Comparison of ENCODE assay signal across 27 cellular contexts in the genomic region with DNA sequence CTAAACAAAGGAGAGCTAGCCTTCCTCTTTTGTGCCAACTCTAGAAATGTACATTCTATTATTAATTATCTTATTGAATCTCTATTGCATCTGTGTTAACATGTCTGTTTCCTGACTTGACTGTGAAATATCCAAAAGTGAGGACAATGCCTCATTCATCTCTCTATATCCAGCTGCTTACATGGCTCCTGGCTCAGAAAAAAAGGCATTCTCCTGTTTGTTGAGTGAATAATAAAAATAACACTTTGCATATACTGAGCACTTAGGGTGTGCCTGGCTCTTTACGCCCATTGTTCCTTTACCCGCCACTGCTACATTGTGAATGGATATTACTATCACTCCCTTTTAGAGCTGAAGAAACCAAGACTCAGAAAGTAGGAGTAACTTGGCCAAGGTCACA. TPM values are rescaled to one million over a fixed set of nuclear protein-coding genes. Genes with fewer than 3 reads are reported as not detected.
DNase-seq lines count a peak whose midpoint lies in the region; ATAC-seq, FAIRE-seq and TF ChIP-seq lines count a peak whose summit lies in the region.
"Had no signal": no experiment of that assay in that cellular context is flagged by ENCODE, and none has a peak within 500 bp of the region (broad histone marks: within the 10 kb centered on the region; RNA-seq: fewer than 3 reads in every experiment).

No MANE protein-coding gene starts in this region.

- H4K20me1 ChIP-seq in mammary epithelial cell (ENCODE audit: insufficient read depth, low read length) (no peaks in the 10 kb centered on the region), K562 (replicated peaks; ENCODE audit: control insufficient read depth, insufficient read depth, low read length) (no peaks in the 10 kb centered on the region), osteoblast (ENCODE audit: insufficient read depth, low read length) (no peaks in the 10 kb centered on the region)
- H4K20me1 ChIP-seq: BLaER1 treated with 17β-estradiol and CSF1 and Interleukin-3, amounts not matched to agents 10 nM and 100 nM had no signal

- FAIRE-seq in K562 (lab: Jason Lieb, UNC) = no peak
- FAIRE-seq: A204.1, GM12891, GM18507 had no signal

- H3K36me3 ChIP-seq in mammary epithelial cell (ENCODE audit: insufficient read depth, low read length) (no peaks in the 10 kb centered on the region), breast epithelium (no peaks in the 10 kb centered on the region), K562 (ENCODE audit: control insufficient read depth, insufficient read depth, low read length) (no peaks in the 10 kb centered on the region), osteoblast (ENCODE audit: insufficient read depth, low read length) (no peaks in the 10 kb centered on the region)
- no peaks in the 10 kb centered on the region for H3K36me3 ChIP-seq in effector memory CD4-positive, alpha-beta T cell (ENCODE audit: control insufficient read depth, insufficient read depth, low read length)
- H3K36me3 ChIP-seq: BE2C; BLaER1 treated with 17β-estradiol and CSF1 and Interleukin-3, amounts not matched to agents 10 nM and 100 nM had no signal

- H3K27ac ChIP-seq in mammary epithelial cell (ENCODE audit: insufficient read depth, low read depth, low read length) (no peak overlapping the region), breast epithelium (no peak overlapping the region), K562 (ENCODE audit: extremely low read depth, low read depth, low read length) (no peak overlapping the region), osteoblast (ENCODE audit: low read depth, low read length) (no peak overlapping the region)
- H3K27ac ChIP-seq in effector memory CD4-positive, alpha-beta T cell (ENCODE audit: insufficient read depth, low read length, poor library complexity, severe bottlenecking) = no peak overlapping the region
- H3K27ac ChIP-seq: 22Rv1; BLaER1 treated with 17β-estradiol and CSF1 and Interleukin-3, amounts not matched to agents 10 nM and 100 nM had no signal

- H3K79me2 ChIP-seq in mammary epithelial cell (ENCODE audit: insufficient read depth, low read length) (no peaks in the 10 kb centered on the region), K562 (ENCODE audit: control insufficient read depth, insufficient read depth, low read length) (no peaks in the 10 kb centered on the region), osteoblast (ENCODE audit: insufficient read depth, low read length) (no peaks in the 10 kb centered on the region)

- ATAC-seq in K562 = no peak
- no peak for ATAC-seq in HG02884 (IDR thresholded peaks at IDR 0.05; ENCODE audit: unreplicated experiment)
- ATAC-seq: GM23338, HCT116 had no signal

- in situ Hi-C loops in mammary epithelial cell (cut with MboI; ENCODE audit: low sequenced_read_pairs in 2 of 2) = no loop called here
- in situ Hi-C loops in K562 (cut with MboI) = no loop called here

- H2AFZ ChIP-seq in mammary epithelial cell (ENCODE audit: low read depth, low read length) (no peak overlapping the region), K562 (ENCODE audit: low read depth, low read length) (no peak overlapping the region), osteoblast (ENCODE audit: low read length) (no peak overlapping the region)
- H2AFZ ChIP-seq: GM23338 had no signal

- CTCF ChIA-PET in mammary epithelial cell (lab: Charles Lee; ENCODE audit: low non-redundant PET) = no interaction called here
- CTCF ChIA-PET in K562 (lab: Yijun Ruan, JAX; ENCODE audit: low intra/inter-chr PET ratio) = no interaction called here

- no peak for TF ChIP-seq EP300 in K562 (IDR thresholded peaks at IDR 0.05; ENCODE audit: low read length)

- POLR2A ChIA-PET in K562 (lab: Yijun Ruan, JAX) = interaction anchor here (0.6 kb wide), 1 partner anchor 258 kb away, joined by 4 read pairs; no protein-coding TSS in a partner anchor

- H3K4me2 ChIP-seq in mammary epithelial cell (ENCODE audit: insufficient read depth, low read depth, low read length) (no peak overlapping the region), K562 (ENCODE audit: insufficient read depth, low read length) (no peak overlapping the region), osteoblast (ENCODE audit: insufficient read depth, low read length) (no peak overlapping the region)
- H3K4me2 ChIP-seq: BLaER1 treated with 17β-estradiol and CSF1 and Interleukin-3, amounts not matched to agents 10 nM and 100 nM; GM23338 had no signal

- H3K9me1 ChIP-seq in K562 (ENCODE audit: control insufficient read depth, insufficient read depth, low read length) = no peaks in the 10 kb centered on the region

- TF ChIP-seq POLR2A in breast epithelium (IDR thresholded peaks at IDR 0.05) (no peak), K562 (conservative IDR thresholded peaks at IDR 0.05) (no peak)

- TF ChIP-seq CTCF in mammary epithelial cell (conservative IDR thresholded peaks at IDR 0.05 in 1 of 2, IDR thresholded peaks at IDR 0.05 in 1 of 2; ENCODE audit: extremely low read depth in 1 of 2, insufficient read depth in 1 of 2, low read depth in 1 of 2, low read length in 2 of 2) = no peak
- TF ChIP-seq CTCF in breast epithelium (IDR thresholded peaks at IDR 0.05) = no peak
- TF ChIP-seq CTCF in K562 (IDR thresholded peaks at IDR 0.05 in 2 of 3, conservative IDR thresholded peaks at IDR 0.05 in 1 of 3; ENCODE audit: insufficient read depth in 2 of 3, low read depth in 1 of 3, low read length in 3 of 3) = no peak
- TF ChIP-seq CTCF in osteoblast (IDR thresholded peaks at IDR 0.05; ENCODE audit: extremely low read depth, low read depth, low read length) = no peak

- H3K4me1 ChIP-seq in mammary epithelial cell (ENCODE audit: insufficient read depth, low read length) (no peaks in the 10 kb centered on the region), breast epithelium (no peaks in the 10 kb centered on the region), K562 (replicated peaks in 1 of 2; ENCODE audit: control insufficient read depth in 2 of 2, insufficient read depth in 2 of 2, low read length in 2 of 2) (peaks cover 0 to 8% of the 10 kb centered on the region in 2 experiments; a peak in 3 of 5 replicates), osteoblast (ENCODE audit: insufficient read depth, low read length) (no peaks in the 10 kb centered on the region)
- no peaks in the 10 kb centered on the region for H3K4me1 ChIP-seq in effector memory CD4-positive, alpha-beta T cell (ENCODE audit: control insufficient read depth, insufficient read depth, low read length, poor library complexity, severe bottlenecking)
- H3K4me1 ChIP-seq: BE2C; BLaER1 treated with 17β-estradiol and CSF1 and Interleukin-3, amounts not matched to agents 10 nM and 100 nM had no signal

- dilution Hi-C loops in mammary epithelial cell (cut with HindIII; ENCODE audit: low sequenced_read_pairs) = no loop called here

- DNase-seq in mammary epithelial cell (peak; percentile 32), breast epithelium (ENCODE audit: low spot score in 2 of 2) (no peak), K562 (ENCODE audit: extremely low read depth in 1 of 4, low spot score in 3 of 4) (no peak), osteoblast (ENCODE audit: insufficient read length, low spot score, missing footprints) (peak; percentile 68)
- no peak for DNase-seq in effector memory CD4-positive, alpha-beta T cell
- DNase-seq: AML-193; BE2C; Calu3; CD4-positive, alpha-beta T cell; CD8-positive, alpha-beta memory T cell; COR-L47; DMS53; DMS79 treated with DMSO at 0.1 percent for 48 hours; GF-D8; H9 had no signal

- no peak overlapping the region for H3K4me3 ChIP-seq in mammary epithelial cell (replicated peaks in 1 of 3; ENCODE audit: insufficient read depth in 1 of 3, low read depth in 2 of 3, low read length in 3 of 3)
- H3K4me3 ChIP-seq in breast epithelium = no peak overlapping the region
- H3K4me3 ChIP-seq in K562 = no peak overlapping the region
- no peak overlapping the region for H3K4me3 ChIP-seq in osteoblast (ENCODE audit: insufficient read depth, low read length)
- H3K4me3 ChIP-seq in effector memory CD4-positive, alpha-beta T cell (ENCODE audit: insufficient read depth, low read depth, low read length, poor library complexity, severe bottlenecking) = no peak overlapping the region
- H3K4me3 ChIP-seq: BLaER1 treated with 17β-estradiol and CSF1 and Interleukin-3, amounts not matched to agents 10 nM and 100 nM; GM23338 had no signal

- H3K9me3 ChIP-seq in mammary epithelial cell (replicated peaks; ENCODE audit: insufficient read depth, low read length) = no peaks in the 10 kb centered on the region
- H3K9me3 ChIP-seq in breast epithelium = no peaks in the 10 kb centered on the region
- H3K9me3 ChIP-seq in K562 (replicated peaks; ENCODE audit: control insufficient read depth, insufficient read depth, low read depth, low read length) = no peaks in the 10 kb centered on the region
- H3K9me3 ChIP-seq in osteoblast (ENCODE audit: low read depth, low read length) = no peaks in the 10 kb centered on the region
- H3K9me3 ChIP-seq in effector memory CD4-positive, alpha-beta T cell (ENCODE audit: control insufficient read depth, low read length) = no peaks in the 10 kb centered on the region
- H3K9me3 ChIP-seq: BE2C; BLaER1 treated with 17β-estradiol and CSF1 and Interleukin-3, amounts not matched to agents 10 nM and 100 nM had no signal

- H3K9ac ChIP-seq in mammary epithelial cell (ENCODE audit: insufficient read depth, low read length) = no peak overlapping the region
- no peak overlapping the region for H3K9ac ChIP-seq in K562 (ENCODE audit: insufficient read depth in 1 of 2, low read depth in 2 of 2, low read length in 2 of 2)
- H3K9ac ChIP-seq: BLaER1 treated with 17β-estradiol and CSF1 and Interleukin-3, amounts not matched to agents 10 nM and 100 nM had no signal

- intact Hi-C loops in mammary epithelial cell (cut with micrococcal nuclease) (no loop called here), breast epithelium (cut with DNase I; ENCODE audit: low total_unique reads) (no loop called here), K562 (cut with micrococcal nuclease) (no loop called here)

- BruUV-seq in mammary epithelial cell (replicated peaks; lab: Mats Ljungman, UMichigan) = no TSS peak
- BruUV-seq in K562 (replicated peaks; lab: Mats Ljungman, UMichigan) = no TSS peak

- 67% methylated on average over 2 of the region's 2 CpGs for WGBS in mammary epithelial cell (ENCODE audit: low coverage, missing lambda C conversion rate)
- 42% methylated on average over 2 of the region's 2 CpGs for WGBS in K562 (ENCODE audit: insufficient coverage, low coverage, missing lambda C conversion rate)

- TF ChIP-seq RAD21 in K562 (CRISPR knock-in tag; conservative IDR thresholded peaks at IDR 0.05 in 1 of 2, IDR thresholded peaks at IDR 0.05 in 1 of 2) = no peak

- H3K27me3 ChIP-seq in mammary epithelial cell (ENCODE audit: insufficient read depth, low read length) (peaks cover 3% of the 10 kb centered on the region), breast epithelium (peaks cover 0 to 20% of the 10 kb centered on the region in 2 donors), K562 (ENCODE audit: control insufficient read depth in 2 of 2, insufficient read depth in 2 of 2, low read length in 2 of 2) (peaks cover 0 to 7% of the 10 kb centered on the region in 2 experiments; a peak in 3 of 5 replicates), osteoblast (ENCODE audit: insufficient read depth, low read length) (peaks cover 30% of the 10 kb centered on the region)
- H3K27me3 ChIP-seq in effector memory CD4-positive, alpha-beta T cell (replicated peaks; ENCODE audit: control insufficient read depth, insufficient read depth, low read length, poor library complexity, severe bottlenecking) = no peaks in the 10 kb centered on the region
- H3K27me3 ChIP-seq: BE2C; BLaER1 treated with 17β-estradiol and CSF1 and Interleukin-3, amounts not matched to agents 10 nM and 100 nM had no signal

RNA-seq across cellular contexts. Expression of a gene that starts 19.9 kb away (rescaled TPM):
- total RNA-seq in mammary epithelial cell = 10 to 100 TPM in 1 of 2 donors, 1 to 10 TPM in 1; 4.5 to 18.8 TPM
- 0.01 TPM for polyA plus RNA-seq in mammary epithelial cell
- not detected for polyA minus RNA-seq in mammary epithelial cell
- 1 to 10 TPM; 1.8 to 4.3 (median 3.5) TPM for total RNA-seq in breast epithelium
- total RNA-seq in K562 (2011; cell fraction: chromatin; rRNA removed; ENCODE audit: low replicate concordance) = 0.81 and 1.7 TPM in 2 replicates
- total RNA-seq in K562 (2011; cell fraction: nucleolus; rRNA removed) = 2.2 and 2.4 TPM in 2 replicates
- 1.5 and 2.8 TPM in 2 replicates for total RNA-seq in K562 (2011; cell fraction: nucleoplasm; rRNA removed)
- total RNA-seq in K562 (2014; rRNA removed) = 0.45 and 0.53 TPM in 2 replicates
- not detected in 2 replicates for total RNA-seq in K562 (2014; rRNA removed; fragmentation: Illumina TruSeq; extraction: Trizol)
- 0.11 TPM in 1 of 2 replicates, not detected in the other for total RNA-seq in K562 (2015; rRNA removed; fragmentation: Illumina TruSeq; extraction: Trizol)
- total RNA-seq in K562 (2021) = 0.47 and 0.69 TPM in 2 replicates
- 0.15 and 0.18 TPM in 2 replicates for polyA plus RNA-seq in K562 (2011; rRNA removed)
- 0.09 and 1.3 TPM in 2 replicates for polyA plus RNA-seq in K562 (2011; cell fraction: cytosol; rRNA removed)
- 0.70 and 0.88 TPM in 2 replicates for polyA plus RNA-seq in K562 (2011; cell fraction: nucleus; rRNA removed)
- 0.33 and 0.36 TPM in 2 replicates for polyA plus RNA-seq in K562 (2012)
- polyA plus RNA-seq in K562 (2014; fragmentation: Illumina TruSeq; extraction: Trizol) = 0.07 and 0.08 TPM in 2 replicates
- not detected for polyA plus RNA-seq in K562 (2014; fragmentation: Nextera tagmentation; extraction: Ambion mirVana)
- polyA plus RNA-seq in K562 (2014; rRNA removed) = 0.12 TPM in 1 of 2 replicates, not detected in the other
- polyA minus RNA-seq in K562 (2011; rRNA and poly(A)+ RNA removed) = 0.09 and 0.53 TPM in 2 replicates
- polyA minus RNA-seq in K562 (2011; cell fraction: cytosol; rRNA and poly(A)+ RNA removed) = 3.1 TPM in 1 of 2 replicates, not detected in the other
- 1.3 and 1.7 TPM in 2 replicates for polyA minus RNA-seq in K562 (2011; cell fraction: nucleus; rRNA and poly(A)+ RNA removed)
- total RNA-seq in osteoblast = 62.5 and 90.1 TPM in 2 replicates
- total RNA-seq: Calu3 had no signal
- polyA plus RNA-seq: AG04450; CD14-positive monocyte; CD8-positive, alpha-beta memory T cell had no signal

RNA-seq across cellular contexts. Expression of a gene that starts 40.9 kb away (rescaled TPM):
- total RNA-seq in mammary epithelial cell (1 to 10 TPM in 1 of 2 donors, under 1 TPM in 1; 0.26 to 4.8 TPM), breast epithelium (10 to 100 TPM in 2 of 3 donors, 1 to 10 TPM in 1; 10.0 to 12.5 (median 11.5) TPM), K562 (2014; rRNA removed) (10.8 and 12.3 TPM in 2 replicates), K562 (2014; rRNA removed; fragmentation: Illumina TruSeq; extraction: Trizol) (4.2 and 5.3 TPM in 2 replicates), K562 (2015; rRNA removed; fragmentation: Illumina TruSeq; extraction: Trizol) (4.1 and 5.0 TPM in 2 replicates), K562 (2021) (14.6 and 15.8 TPM in 2 replicates), osteoblast (0.29 TPM in 1 of 2 replicates, not detected in the other)
- polyA plus RNA-seq in mammary epithelial cell (not detected), K562 (2011; rRNA removed) (15.7 and 16.6 TPM in 2 replicates), K562 (2014; fragmentation: Illumina TruSeq; extraction: Trizol) (5.5 and 6.3 TPM in 2 replicates), K562 (2014; fragmentation: Nextera tagmentation; extraction: Ambion mirVana) (1 to 10 TPM in 1 of 2 experiments, under 1 TPM in 1; 0.87 to 1.1 TPM), K562 (2014; rRNA removed) (15.8 and 22.7 TPM in 2 replicates)
- not detected for polyA minus RNA-seq in mammary epithelial cell
- total RNA-seq in K562 (2011; cell fraction: chromatin; rRNA removed; ENCODE audit: low replicate concordance) = 26.8 and 84.8 TPM in 2 replicates
- 33.2 and 45.9 TPM in 2 replicates for total RNA-seq in K562 (2011; cell fraction: nucleolus; rRNA removed)
- total RNA-seq in K562 (2011; cell fraction: nucleoplasm; rRNA removed) = 30.1 and 31.5 TPM in 2 replicates
- 13.8 and 38.4 TPM in 2 replicates for polyA plus RNA-seq in K562 (2011; cell fraction: cytosol; rRNA removed)
- polyA plus RNA-seq in K562 (2011; cell fraction: nucleus; rRNA removed) = 53.6 and 109 TPM in 2 replicates
- 19.5 and 23.1 TPM in 2 replicates for polyA plus RNA-seq in K562 (2012)
- 3.7 and 10.1 TPM in 2 replicates for polyA minus RNA-seq in K562 (2011; rRNA and poly(A)+ RNA removed)
- polyA minus RNA-seq in K562 (2011; cell fraction: cytosol; rRNA and poly(A)+ RNA removed) = 12.1 and 13.2 TPM in 2 replicates
- polyA minus RNA-seq in K562 (2011; cell fraction: nucleus; rRNA and poly(A)+ RNA removed) = 16.0 and 20.5 TPM in 2 replicates
- total RNA-seq: Calu3, Daoy, H4 had no signal

RNA-seq across cellular contexts. Expression of a gene that starts 56.7 kb away (rescaled TPM):
- total RNA-seq in mammary epithelial cell (1 to 10 TPM in 1 of 2 donors, under 1 TPM in 1; 0.50 to 1.1 TPM), breast epithelium (1 to 10 TPM; 1.3 to 4.5 (median 3.4) TPM), K562 (2014; rRNA removed) (0.65 and 1.5 TPM in 2 replicates), K562 (2014; rRNA removed; fragmentation: Illumina TruSeq; extraction: Trizol) (0.29 and 0.32 TPM in 2 replicates), K562 (2015; rRNA removed; fragmentation: Illumina TruSeq; extraction: Trizol) (0.33 and 0.60 TPM in 2 replicates), K562 (2021) (0.69 and 1.2 TPM in 2 replicates), osteoblast (0.29 and 0.36 TPM in 2 replicates)
- polyA plus RNA-seq in mammary epithelial cell (0.06 TPM), K562 (2011; rRNA removed) (0.72 and 1.2 TPM in 2 replicates), K562 (2014; fragmentation: Illumina TruSeq; extraction: Trizol) (0.76 and 0.87 TPM in 2 replicates), K562 (2014; fragmentation: Nextera tagmentation; extraction: Ambion mirVana) (under 1 TPM; 0.07 to 0.11 TPM), K562 (2014; rRNA removed) (0.55 and 0.68 TPM in 2 replicates)
- polyA minus RNA-seq in mammary epithelial cell = not detected
- 3.2 and 8.8 TPM in 2 replicates for total RNA-seq in K562 (2011; cell fraction: chromatin; rRNA removed; ENCODE audit: low replicate concordance)
- 2.1 and 2.3 TPM in 2 replicates for total RNA-seq in K562 (2011; cell fraction: nucleolus; rRNA removed)
- 2.2 and 2.8 TPM in 2 replicates for total RNA-seq in K562 (2011; cell fraction: nucleoplasm; rRNA removed)
- 0.59 and 1.3 TPM in 2 replicates for polyA plus RNA-seq in K562 (2011; cell fraction: cytosol; rRNA removed)
- 1.7 and 3.2 TPM in 2 replicates for polyA plus RNA-seq in K562 (2011; cell fraction: nucleus; rRNA removed)
- 0.68 and 0.82 TPM in 2 replicates for polyA plus RNA-seq in K562 (2012)
- polyA minus RNA-seq in K562 (2011; rRNA and poly(A)+ RNA removed) = 0.42 and 0.53 TPM in 2 replicates
- polyA minus RNA-seq in K562 (2011; cell fraction: cytosol; rRNA and poly(A)+ RNA removed) = 2.1 and 3.9 TPM in 2 replicates
- 0.78 and 2.2 TPM in 2 replicates for polyA minus RNA-seq in K562 (2011; cell fraction: nucleus; rRNA and poly(A)+ RNA removed)
- total RNA-seq: Daoy had no signal

Comparison
In these comparisons a context has a peak if more than half of its experiments do, and no peak if none do; other contexts are left out.
1. DNase-seq: peak in mammary epithelial cell (single experiment) and osteoblast (single experiment); none in breast epithelium (0 of 2), K562 (0 of 4) and effector memory CD4-positive, alpha-beta T cell (0 of 3).